ENCODE assay signal across 24 cellular contexts in the genomic region with DNA sequence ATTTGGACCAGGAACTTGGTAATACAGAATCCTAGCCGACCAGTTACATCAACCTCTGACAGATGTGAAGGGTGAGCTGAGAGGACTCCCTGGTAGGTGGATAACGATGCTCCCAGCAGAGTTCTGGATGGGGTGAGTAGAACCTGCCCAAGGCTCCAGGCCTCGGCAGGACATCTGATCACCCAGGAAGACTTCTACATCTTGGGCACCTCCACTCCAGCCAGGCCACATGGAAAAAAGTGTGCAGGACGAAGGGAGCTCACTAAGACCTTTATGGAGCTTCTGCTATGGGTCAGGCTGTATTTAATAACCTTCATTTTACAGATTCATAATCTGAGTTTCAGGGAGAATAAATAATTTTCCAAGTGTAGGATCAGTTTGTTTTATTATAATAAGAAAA.
"Had no signal": no experiment of that assay in that cellular context is flagged by ENCODE, and none has a peak within 500 bp of the region (broad histone marks: within the 10 kb centered on the region; RNA-seq: fewer than 3 reads in every experiment).

No MANE protein-coding gene starts in this region.

- H3K36me3 ChIP-seq: colonic mucosa, esophagus muscularis mucosa, esophagus squamous epithelium, gastrocnemius medialis, gastroesophageal sphincter, heart left ventricle, heart right ventricle had no signal

- ATAC-seq: effector memory CD8-positive, alpha-beta T cell; esophagus mucosa; foreskin keratinocyte; gastrocnemius medialis; gastroesophageal sphincter; heart left ventricle; heart right ventricle had no signal

- H3K27me3 Mint-ChIP-seq: dendritic cell treated with granulocyte-macrophage colony-stimulating factor and Interleukin-4, amounts not matched to agents 40 ng/mL and 50 ng/mL, for 4 days; effector memory CD8-positive, alpha-beta T cell had no signal

- H3K9me3 Mint-ChIP-seq: dendritic cell treated with granulocyte-macrophage colony-stimulating factor and Interleukin-4, amounts not matched to agents 40 ng/mL and 50 ng/mL, for 4 days; effector memory CD8-positive, alpha-beta T cell had no signal

- H3K27me3 ChIP-seq: colonic mucosa, esophagus muscularis mucosa, esophagus squamous epithelium, foreskin keratinocyte, gastrocnemius medialis, heart left ventricle had no signal

- H3K27ac Mint-ChIP-seq: dendritic cell treated with granulocyte-macrophage colony-stimulating factor and Interleukin-4, amounts not matched to agents 40 ng/mL and 50 ng/mL, for 4 days; endodermal cell had no signal

- H3K4me3 Mint-ChIP-seq: dendritic cell treated with granulocyte-macrophage colony-stimulating factor and Interleukin-4, amounts not matched to agents 40 ng/mL and 50 ng/mL, for 4 days; effector memory CD8-positive, alpha-beta T cell; endodermal cell had no signal

- DNase-seq: cortex of kidney; dermis blood vessel endothelial cell; dorsolateral prefrontal cortex; effector CD4-positive, alpha-beta T cell; effector CD8-positive, alpha-beta T cell; effector memory CD4-positive, alpha-beta T cell; effector memory CD8-positive, alpha-beta T cell; endodermal cell; erythroblast; esophagus squamous epithelium; foreskin fibroblast; foreskin melanocyte; gastrocnemius medialis; glutamatergic neuron; head of caudate nucleus; heart left ventricle; heart right ventricle had no signal

- H3K4me1 ChIP-seq: esophagus muscularis mucosa, foreskin keratinocyte, gastrocnemius medialis, gastroesophageal sphincter, heart left ventricle, heart right ventricle had no signal

- H3K9me3 ChIP-seq: colonic mucosa, esophagus muscularis mucosa, esophagus squamous epithelium, gastrocnemius medialis, gastroesophageal sphincter, heart left ventricle, heart right ventricle had no signal

- H3K4me3 ChIP-seq: colonic mucosa, coronary artery, dorsolateral prefrontal cortex, esophagus muscularis mucosa, esophagus squamous epithelium, gastrocnemius medialis, gastroesophageal sphincter, heart left ventricle, heart right ventricle had no signal
